In the genomic region with DNA sequence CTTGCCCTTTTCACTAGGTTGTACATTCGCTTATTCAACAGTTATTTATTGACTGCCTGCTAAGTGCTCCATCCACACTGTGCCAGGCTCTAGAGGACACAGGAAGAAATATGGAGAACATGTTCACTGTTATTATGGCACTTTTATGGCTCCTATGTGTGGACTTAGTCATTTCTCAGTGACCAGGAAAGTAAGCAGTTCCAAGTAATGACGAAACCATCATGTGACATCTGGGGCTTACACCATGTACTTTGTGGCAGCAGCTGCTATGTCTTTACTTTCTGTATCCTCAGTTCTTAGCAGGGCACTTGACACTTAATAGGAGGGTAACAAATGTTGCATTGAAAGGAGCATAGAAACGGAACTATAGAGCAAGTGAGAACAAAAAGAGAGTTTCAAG, we compare ENCODE assay signal across 20 cellular contexts.
DNase-seq lines count a peak whose midpoint lies in the region; TF ChIP-seq lines count a peak whose summit lies in the region.
"Had no signal": no experiment of that assay in that cellular context is flagged by ENCODE, and none has a peak within 500 bp of the region (broad histone marks: within the 10 kb centered on the region; RNA-seq: fewer than 3 reads in every experiment).

No MANE protein-coding gene starts in this region.

- H3K27me3 ChIP-seq in MG63 = no peaks in the 10 kb centered on the region
- H3K27me3 ChIP-seq: esophagus muscularis mucosa had no signal

- TF ChIP-seq CTCF in fibroblast of villous mesenchyme (IDR thresholded peaks at IDR 0.05; ENCODE audit: insufficient read depth, low read depth, low read length) = no peak

- H3K9me3 ChIP-seq in MG63 = no peaks in the 10 kb centered on the region
- H3K9me3 ChIP-seq: esophagus muscularis mucosa had no signal

- no peak overlapping the region for H3K4me3 ChIP-seq in fibroblast of villous mesenchyme (ENCODE audit: low read depth, low read length)
- H3K4me3 ChIP-seq in MG63 = no peak overlapping the region
- H3K4me3 ChIP-seq: esophagus muscularis mucosa, smooth muscle cell had no signal

- no peak overlapping the region for H3K27ac ChIP-seq in caudate nucleus (ENCODE audit: low read depth, low read length)
- H3K27ac ChIP-seq: esophagus muscularis mucosa, HL-60 had no signal

- DNase-seq in SIG-M5 treated with dmso at 0.1 percent for 504 hours (lab: John Stamatoyannopoulos, UW; ENCODE audit: unreplicated experiment) = peak; percentile 21
- DNase-seq in SIG-M5 (lab: John Stamatoyannopoulos, UW) = no peak
- peak; percentile 44 to 76 for DNase-seq in NCI-H524 (lab: John Stamatoyannopoulos, UW)
- DNase-seq in fibroblast of villous mesenchyme (ENCODE audit: low read depth) = peak; percentile 91
- peak; percentile 54 for DNase-seq in stromal cell of bone marrow (ENCODE audit: low read depth)
- no peak for DNase-seq in activated gamma-delta T cell (lab: John Stamatoyannopoulos, UW)
- DNase-seq in caudate nucleus (lab: John Stamatoyannopoulos, UW) = no peak
- no peak for DNase-seq in MG63
- DNase-seq: activated CD4-positive, alpha-beta T cell treated with anti-CD3 and anti-CD28 coated beads for 36 hours; activated T-cell treated with anti-CD3 and anti-CD28 coated beads, Interleukin-2, amount 50 U/mL, for 24 hours; amygdala; Calu3; cortex of kidney; H7; Karpas-422; mammary epithelial cell; T-helper 1 cell had no signal

- no peaks in the 10 kb centered on the region for H3K36me3 ChIP-seq in MG63

Comparison
In these comparisons a context has a peak if more than half of its experiments do, and no peak if none do; other contexts are left out.
1. DNase-seq: peak in SIG-M5 treated with dmso at 0.1 percent for 504 hours (single experiment), NCI-H524 (2 of 2), fibroblast of villous mesenchyme (single experiment) and stromal cell of bone marrow (single experiment); none in SIG-M5 (single experiment), activated gamma-delta T cell (single experiment), caudate nucleus (0 of 61) and MG63 (single experiment).